1 cellular context compared by ENCODE assay signal in genomic region chr2:70086278-70086837, GRCh38.
TF ChIP-seq lines count a peak whose summit lies in the region.

No MANE protein-coding gene starts in this region.

TF ChIP-seq in HepG2, 621 proteins besides CTCF, POLR2A, EP300 and RAD21 (continued from another document and continues in another):
- peak; percentile 57; the same call in 1 of the 2 replicates for TF ChIP-seq FOXP4 (CRISPR knock-in tag; IDR thresholded peaks at IDR 0.05)
- no peak for TF ChIP-seq GRHL1 (CRISPR knock-in tag; conservative IDR thresholded peaks at IDR 0.05)
- peak; percentile 24; the same call in 1 of the 2 replicates for TF ChIP-seq LBX2 (CRISPR knock-in tag; IDR thresholded peaks at IDR 0.05; ENCODE audit: borderline replicate concordance)
- TF ChIP-seq HDAC6 (IDR thresholded peaks at IDR 0.05; ENCODE audit: low read depth, low read length), result no peak
- TF ChIP-seq ZNF770 (CRISPR knock-in tag; IDR thresholded peaks at IDR 0.05), result peak; percentile 51
- TF ChIP-seq GMEB1 (CRISPR knock-in tag; IDR thresholded peaks at IDR 0.05; ENCODE audit: borderline replicate concordance), result no peak; the same call in 1 of the 2 replicates
- TF ChIP-seq FOXJ3 (CRISPR knock-in tag; IDR thresholded peaks at IDR 0.05; ENCODE audit: borderline replicate concordance), result peak; percentile 86; the same call in 1 of the 2 replicates
- TF ChIP-seq SMAD3 (CRISPR knock-in tag; IDR thresholded peaks at IDR 0.05), result peak; percentile 79; the same call in 1 of the 2 replicates
- 0 out of 2 replicates have a peak, but pooled peaks have one; percentile 59 for TF ChIP-seq ZNF839 (CRISPR knock-in tag; IDR thresholded peaks at IDR 0.05; ENCODE audit: borderline replicate concordance)
- no peak for TF ChIP-seq KDM6A (CRISPR knock-in tag; IDR thresholded peaks at IDR 0.05; ENCODE audit: low read depth)
- 0 out of 2 replicates have a peak, but pooled peaks have one; percentile 8 for TF ChIP-seq ZNF7 (CRISPR knock-in tag; IDR thresholded peaks at IDR 0.05)
- no peak for TF ChIP-seq ZNF546 (CRISPR knock-in tag; conservative IDR thresholded peaks at IDR 0.05)
- TF ChIP-seq MTF2 (CRISPR knock-in tag; IDR thresholded peaks at IDR 0.05; ENCODE audit: borderline replicate concordance), result no peak
- TF ChIP-seq IKZF4 (CRISPR knock-in tag; IDR thresholded peaks at IDR 0.05; ENCODE audit: borderline replicate concordance, low read depth, not compliant biosample characterization), result peak; percentile 93
- peak; percentile 98 for TF ChIP-seq YY1 (IDR thresholded peaks at IDR 0.05; ENCODE audit: insufficient read depth, insufficient replicate concordance, low read depth, low read length)
- TF ChIP-seq ZNF720 (CRISPR knock-in tag; IDR thresholded peaks at IDR 0.05), result no peak
- peak; percentile 58; the same call in 1 of the 2 replicates for TF ChIP-seq TBX3 (IDR thresholded peaks at IDR 0.05; ENCODE audit: borderline replicate concordance)
- TF ChIP-seq ZNF44 (CRISPR knock-in tag; IDR thresholded peaks at IDR 0.05), result no peak
- 0 out of 2 replicates have a peak, but pooled peaks have one; percentile 71 for TF ChIP-seq FOXM1 (CRISPR knock-in tag; IDR thresholded peaks at IDR 0.05)
- 0 out of 2 replicates have a peak, but pooled peaks have one; percentile 49 for TF ChIP-seq ZNF710 (CRISPR knock-in tag; IDR thresholded peaks at IDR 0.05; ENCODE audit: borderline replicate concordance)
- TF ChIP-seq HNRNPUL1 (IDR thresholded peaks at IDR 0.05; ENCODE audit: low read depth, low read length), result no peak
- TF ChIP-seq REST (IDR thresholded peaks at IDR 0.05; ENCODE audit: borderline replicate concordance in 1 of 2, low read depth in 1 of 2, low read length in 2 of 2), result no peak; a peak in 2 of 4 replicates
- TF ChIP-seq ZNF547 (CRISPR knock-in tag; IDR thresholded peaks at IDR 0.05), result peak; percentile 53; the same call in 1 of the 2 replicates
- peak; percentile 55 for TF ChIP-seq BCL6 (CRISPR knock-in tag; IDR thresholded peaks at IDR 0.05)
- TF ChIP-seq SSRP1 (CRISPR knock-in tag; IDR thresholded peaks at IDR 0.05), result no peak
- TF ChIP-seq PITX1 (CRISPR knock-in tag; IDR thresholded peaks at IDR 0.05), result peak; percentile 87
- peak; percentile 69 for TF ChIP-seq DR1 (CRISPR knock-in tag; IDR thresholded peaks at IDR 0.05)
- TF ChIP-seq ZBTB14 (CRISPR knock-in tag; IDR thresholded peaks at IDR 0.05), result no peak
- no peak for TF ChIP-seq ONECUT2 (CRISPR knock-in tag; IDR thresholded peaks at IDR 0.05)
- TF ChIP-seq HOMEZ (CRISPR knock-in tag; IDR thresholded peaks at IDR 0.05; ENCODE audit: low read depth), result no peak
- peak; percentile 78 for TF ChIP-seq RNF2 (conservative IDR thresholded peaks at IDR 0.05; ENCODE audit: low read depth)
- TF ChIP-seq JDP2 (CRISPR knock-in tag; IDR thresholded peaks at IDR 0.05; ENCODE audit: borderline replicate concordance), result no peak; the same call in 1 of the 2 replicates
- no peak for TF ChIP-seq MIER2 (CRISPR knock-in tag; IDR thresholded peaks at IDR 0.05)
